ENCODE assay signal across 8 cellular contexts in the genomic region with DNA sequence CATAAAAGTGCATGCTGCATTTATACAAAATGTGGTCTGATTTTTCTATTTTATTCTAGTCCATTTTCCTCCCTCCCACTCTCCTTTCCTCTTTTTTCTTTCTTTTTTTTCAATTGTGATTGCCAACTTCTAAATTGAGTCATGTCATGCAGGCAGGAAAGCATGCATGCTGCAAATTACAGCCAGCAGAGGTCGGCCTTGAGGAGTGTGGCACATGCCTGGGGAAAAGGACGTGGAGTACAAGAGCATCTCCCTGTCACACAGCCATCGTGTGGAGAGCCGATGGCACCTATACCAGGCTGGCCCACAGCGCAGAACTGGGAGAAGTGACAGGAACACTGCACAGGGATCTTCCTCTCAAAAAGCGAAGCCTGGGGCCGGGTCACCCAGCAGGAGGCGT. TPM values are rescaled to one million over a fixed set of nuclear protein-coding genes. Genes with fewer than 3 reads are reported as not detected.
DNase-seq lines count a peak whose midpoint lies in the region; ATAC-seq and TF ChIP-seq lines count a peak whose summit lies in the region.

No MANE protein-coding gene starts in this region.

- TF ChIP-seq CTCF in vagina (IDR thresholded peaks at IDR 0.05), result no peak

- no peak for ATAC-seq in HG02870 (IDR thresholded peaks at IDR 0.05; ENCODE audit: unreplicated experiment)

- H3K27me3 ChIP-seq in vagina, result no peaks in the 10 kb centered on the region

- H3K36me3 ChIP-seq in vagina, result no peaks in the 10 kb centered on the region

- no peak for TF ChIP-seq POLR2A in vagina (IDR thresholded peaks at IDR 0.05)

- intact Hi-C loops in vagina (cut with DNase I), result no loop called here

- peak; percentile 52 for DNase-seq in D341Med (ENCODE audit: low spot score)
- DNase-seq in Jurkat, Clone E6-1 (ENCODE audit: low read depth, low spot score), result peak; percentile 83
- DNase-seq in activated CD8-positive, alpha-beta memory T cell treated with anti-CD3 and anti-CD28 coated beads, Interleukin-2, amount 50 U/mL, for 48 hours, result peak; percentile 74
- peak; percentile 27 to 37 for DNase-seq in lung microvascular endothelial cell (ENCODE audit: low read depth in 2 of 2)
- no peak for DNase-seq in hypothalamus (lab: John Stamatoyannopoulos, UW)
- DNase-seq in vagina (ENCODE audit: extremely low spot score in 2 of 2), result no peak
- DNase-seq in GF-D8 (lab: John Stamatoyannopoulos, UW), result no peak

- no peaks in the 10 kb centered on the region for H3K4me1 ChIP-seq in vagina

- no peak overlapping the region for H3K4me3 ChIP-seq in Jurkat, Clone E6-1 (ENCODE audit: low read length)
- H3K4me3 ChIP-seq in vagina, result no peak overlapping the region

- H3K9me3 ChIP-seq in vagina, result no peaks in the 10 kb centered on the region

- no peak overlapping the region for H3K27ac ChIP-seq in vagina

RNA-seq across cellular contexts. Expression of a gene that starts 17.8 kb away (rescaled TPM):
- polyA plus RNA-seq in Jurkat, Clone E6-1 (2012; ENCODE audit: insufficient read depth, insufficient read length), result 0.57 TPM
- not detected in 2 replicates for total RNA-seq in lung microvascular endothelial cell
- not detected for total RNA-seq in vagina

RNA-seq across cellular contexts. Expression of a gene that starts 57.0 kb away (rescaled TPM):
- polyA plus RNA-seq in Jurkat, Clone E6-1 (2012; ENCODE audit: insufficient read depth, insufficient read length), result 154 TPM
- total RNA-seq in lung microvascular endothelial cell (7.5 and 11.1 TPM in 2 replicates), vagina (9.6 TPM)

Comparison
In these comparisons a context has a peak if more than half of its experiments do, and no peak if none do; other contexts are left out.
1. DNase-seq: peak in D341Med (single experiment), Jurkat, Clone E6-1 (single experiment), activated CD8-positive, alpha-beta memory T cell treated with anti-CD3 and anti-CD28 coated beads, Interleukin-2, amount 50 U/mL, for 48 hours (single experiment) and lung microvascular endothelial cell (2 of 2); none in hypothalamus (0 of 51), vagina (0 of 2) and GF-D8 (single experiment).